Comparison of ENCODE assay signal across 1 cellular context in genomic region chr5:176904276-176904675, GRCh38.
TF ChIP-seq lines count a peak whose summit lies in the region.

No MANE protein-coding gene starts in this region.

TF ChIP-seq in GM23338, 12 proteins besides CTCF, POLR2A, EP300 and RAD21 (continued from another document):
- TF ChIP-seq REST (IDR thresholded peaks at IDR 0.05; ENCODE audit: unreplicated experiment): no peak
- no peak for TF ChIP-seq STAT1 (IDR thresholded peaks at IDR 0.05; ENCODE audit: unreplicated experiment)
- no peak for TF ChIP-seq JUNB (IDR thresholded peaks at IDR 0.05; ENCODE audit: unreplicated experiment)
- no peak for TF ChIP-seq ZNF331 (CRISPR knock-in tag; IDR thresholded peaks at IDR 0.05; ENCODE audit: low read depth)
